11 cellular contexts compared by ENCODE assay signal in genomic region chr9:116153765-116154333, GRCh38. TPM values are rescaled to one million over a fixed set of nuclear protein-coding genes. Genes with fewer than 3 reads are reported as not detected.
DNase-seq lines count a peak whose midpoint lies in the region; FAIRE-seq and TF ChIP-seq lines count a peak whose summit lies in the region.
"Had no signal": no experiment of that assay in that cellular context is flagged by ENCODE, and none has a peak within 500 bp of the region (broad histone marks: within the 10 kb centered on the region; RNA-seq: fewer than 3 reads in every experiment).

A gene with protein sequence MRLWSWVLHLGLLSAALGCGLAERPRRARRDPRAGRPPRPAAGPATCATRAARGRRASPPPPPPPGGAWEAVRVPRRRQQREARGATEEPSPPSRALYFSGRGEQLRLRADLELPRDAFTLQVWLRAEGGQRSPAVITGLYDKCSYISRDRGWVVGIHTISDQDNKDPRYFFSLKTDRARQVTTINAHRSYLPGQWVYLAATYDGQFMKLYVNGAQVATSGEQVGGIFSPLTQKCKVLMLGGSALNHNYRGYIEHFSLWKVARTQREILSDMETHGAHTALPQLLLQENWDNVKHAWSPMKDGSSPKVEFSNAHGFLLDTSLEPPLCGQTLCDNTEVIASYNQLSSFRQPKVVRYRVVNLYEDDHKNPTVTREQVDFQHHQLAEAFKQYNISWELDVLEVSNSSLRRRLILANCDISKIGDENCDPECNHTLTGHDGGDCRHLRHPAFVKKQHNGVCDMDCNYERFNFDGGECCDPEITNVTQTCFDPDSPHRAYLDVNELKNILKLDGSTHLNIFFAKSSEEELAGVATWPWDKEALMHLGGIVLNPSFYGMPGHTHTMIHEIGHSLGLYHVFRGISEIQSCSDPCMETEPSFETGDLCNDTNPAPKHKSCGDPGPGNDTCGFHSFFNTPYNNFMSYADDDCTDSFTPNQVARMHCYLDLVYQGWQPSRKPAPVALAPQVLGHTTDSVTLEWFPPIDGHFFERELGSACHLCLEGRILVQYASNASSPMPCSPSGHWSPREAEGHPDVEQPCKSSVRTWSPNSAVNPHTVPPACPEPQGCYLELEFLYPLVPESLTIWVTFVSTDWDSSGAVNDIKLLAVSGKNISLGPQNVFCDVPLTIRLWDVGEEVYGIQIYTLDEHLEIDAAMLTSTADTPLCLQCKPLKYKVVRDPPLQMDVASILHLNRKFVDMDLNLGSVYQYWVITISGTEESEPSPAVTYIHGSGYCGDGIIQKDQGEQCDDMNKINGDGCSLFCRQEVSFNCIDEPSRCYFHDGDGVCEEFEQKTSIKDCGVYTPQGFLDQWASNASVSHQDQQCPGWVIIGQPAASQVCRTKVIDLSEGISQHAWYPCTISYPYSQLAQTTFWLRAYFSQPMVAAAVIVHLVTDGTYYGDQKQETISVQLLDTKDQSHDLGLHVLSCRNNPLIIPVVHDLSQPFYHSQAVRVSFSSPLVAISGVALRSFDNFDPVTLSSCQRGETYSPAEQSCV (N-terminal part only) (plus strand): TSS chr9:116153791. CDS start chr9:116154173, 382 bp downstream.

- H3K4me3 ChIP-seq in HUES6 (ENCODE audit: low read depth, low read length), result peak within 1 kb of the TSS; percentile 67
- H3K4me3 ChIP-seq in brain microvascular endothelial cell (ENCODE audit: low read depth, low read length), result peak within 1 kb of the TSS; percentile 88
- H3K4me3 ChIP-seq in keratinocyte (ENCODE audit: control insufficient read depth in 2 of 3, extremely low read depth in 1 of 3, insufficient read depth in 2 of 3, low read depth in 1 of 3, low read length in 3 of 3), result peak within 1 kb of the TSS; percentile 55 to 68 (median 65)
- H3K4me3 ChIP-seq in smooth muscle cell, result peak within 1 kb of the TSS; percentile 78

- H3K27me3 Mint-ChIP-seq in CD14-positive monocyte (ENCODE audit: low read depth in 3 of 3), result peaks cover 63 to 84% (median 73%) of the 10 kb centered on the region in 3 donors

- peaks cover 0 to 3% of the 10 kb centered on the region in 2 donors for H3K36me3 Mint-ChIP-seq in CD14-positive monocyte

- peak within 1 kb of the TSS; percentile 68 for H3K9ac ChIP-seq in HUES6 (ENCODE audit: low read length)
- peak within 1 kb of the TSS; percentile 69 for H3K9ac ChIP-seq in keratinocyte (ENCODE audit: control insufficient read depth, extremely low read depth, insufficient read depth, low read length)
- peak within 1 kb of the TSS; percentile 91 for H3K9ac ChIP-seq in smooth muscle cell (ENCODE audit: low read depth)

- peaks cover 0 to 11% (median 5%) of the 10 kb centered on the region in 7 donors for H3K9me3 Mint-ChIP-seq in CD14-positive monocyte

- H3K9me1 ChIP-seq in keratinocyte (ENCODE audit: control insufficient read depth, extremely low read depth, insufficient read depth, low read length), result no peaks in the 10 kb centered on the region

- H3K27me3 ChIP-seq in HUES6 (ENCODE audit: control insufficient read depth, insufficient read depth, low read length) (peaks cover 65% of the 10 kb centered on the region), brain microvascular endothelial cell (replicated peaks) (no peaks in the 10 kb centered on the region), keratinocyte (ENCODE audit: control insufficient read depth, extremely low read depth, insufficient read depth, low read length) (no peaks in the 10 kb centered on the region), smooth muscle cell (ENCODE audit: low read depth) (no peaks in the 10 kb centered on the region)

- no peak for FAIRE-seq in keratinocyte (lab: Jason Lieb, UNC)

- no peaks in the 10 kb centered on the region for H3K79me2 ChIP-seq in keratinocyte (ENCODE audit: control insufficient read depth, insufficient read depth, low read length)
- peaks cover 37% of the 10 kb centered on the region for H3K79me2 ChIP-seq in smooth muscle cell (ENCODE audit: low read depth)

- DNase-seq in brain microvascular endothelial cell (no peak), keratinocyte (ENCODE audit: low read depth, low spot score) (no peak), smooth muscle cell (lab: John Stamatoyannopoulos, UW; ENCODE audit: unreplicated experiment) (no peak), HUDEP-2 (lab: John Stamatoyannopoulos, UW; ENCODE audit: unreplicated experiment in 76 of 76) (no peak), SKM-1 (lab: John Stamatoyannopoulos, UW; ENCODE audit: unreplicated experiment) (no peak), CD14-positive monocyte (ENCODE audit: low spot score) (no peak)
- DNase-seq in activated T-cell treated with anti-CD3 and anti-CD28 coated beads, Interleukin-2, amount 50 U/mL, for 48 hours, result no peak
- DNase-seq: SHP77 treated with DMSO at 0.1 percent for 48 hours; stimulated activated CD4-positive, alpha-beta T cell treated with anti-CD3 and anti-CD28 coated beads, Interleukin-2, amount 100 ng/mL, for 48 hours had no signal

- no peak within 1 kb of the TSS for H3K27ac Mint-ChIP-seq in CD14-positive monocyte

- H3K4me1 Mint-ChIP-seq in CD14-positive monocyte, result no peaks in the 10 kb centered on the region

- H2AFZ ChIP-seq in keratinocyte (ENCODE audit: control insufficient read depth, low read length) (peak within 1 kb of the TSS; percentile 72), smooth muscle cell (ENCODE audit: low read depth) (no peak within 1 kb of the TSS)

- H4K20me1 ChIP-seq in keratinocyte (ENCODE audit: control insufficient read depth, extremely low read depth, insufficient read depth, low read length) (no peaks in the 10 kb centered on the region), smooth muscle cell (ENCODE audit: low read depth) (peaks cover 6% of the 10 kb centered on the region)

- H3K4me3 Mint-ChIP-seq in CD14-positive monocyte, result peak within 1 kb of the TSS in 1 of 2 donors; percentile 89

- no peak for TF ChIP-seq CTCF in brain microvascular endothelial cell (IDR thresholded peaks at IDR 0.05; ENCODE audit: low read depth, low read length, missing control alignments)
- no peak for TF ChIP-seq CTCF in keratinocyte (optimal IDR thresholded peaks at IDR 0.05 in 1 of 3, IDR thresholded peaks at IDR 0.05 in 1 of 3, conservative IDR thresholded peaks at IDR 0.05 in 1 of 3; ENCODE audit: extremely low read depth in 1 of 3, insufficient read depth in 2 of 3, low read length in 3 of 3)
- no peak for TF ChIP-seq CTCF in smooth muscle cell (IDR thresholded peaks at IDR 0.05; ENCODE audit: borderline replicate concordance, insufficient read depth, poor library complexity, severe bottlenecking)
- TF ChIP-seq CTCF in CD14-positive monocyte (IDR thresholded peaks at IDR 0.05), result no peak

- intact Hi-C loops in CD14-positive monocyte (cut with micrococcal nuclease), result no loop called here

- H3K9me3 ChIP-seq in HUES6 (ENCODE audit: control insufficient read depth, insufficient read depth, low read depth, low read length) (no peaks in the 10 kb centered on the region), keratinocyte (ENCODE audit: control insufficient read depth, low read depth, low read length) (no peaks in the 10 kb centered on the region), smooth muscle cell (replicated peaks; ENCODE audit: low read depth) (no peaks in the 10 kb centered on the region)
- H3K9me3 ChIP-seq: body of pancreas had no signal

- 2% methylated on average over 20 of the region's 41 CpGs for WGBS in smooth muscle cell (ENCODE audit: low lambda C conversion rate)

- H3F3A ChIP-seq in smooth muscle cell (ENCODE audit: low read depth), result peaks cover 17% of the 10 kb centered on the region

- in situ Hi-C loops in brain microvascular endothelial cell (cut with HindIII; ENCODE audit: low pct_ligation_motif_present, low sequenced_read_pairs), result no loop called here

- H3K4me1 ChIP-seq in HUES6 (ENCODE audit: control insufficient read depth, insufficient read depth, low read length), result peaks cover 34% of the 10 kb centered on the region
- peaks cover 29% of the 10 kb centered on the region for H3K4me1 ChIP-seq in keratinocyte (ENCODE audit: control insufficient read depth, extremely low read depth, insufficient read depth, low read length)
- peaks cover 35% of the 10 kb centered on the region for H3K4me1 ChIP-seq in smooth muscle cell (ENCODE audit: low read depth)

- peak within 1 kb of the TSS; percentile 83 for H3K4me2 ChIP-seq in keratinocyte (ENCODE audit: control insufficient read depth, extremely low read depth, insufficient read depth, low read depth, low read length)
- peak within 1 kb of the TSS; percentile 99 for H3K4me2 ChIP-seq in smooth muscle cell

- dilution Hi-C loops in keratinocyte (cut with MboI; ENCODE audit: extremely low pct_ligation_motif_present, low sequenced_read_pairs), result no loop called here

- no peaks in the 10 kb centered on the region for H3K36me3 ChIP-seq in HUES6 (ENCODE audit: control insufficient read depth, insufficient read depth, low read length)
- peaks cover 20% of the 10 kb centered on the region for H3K36me3 ChIP-seq in brain microvascular endothelial cell (replicated peaks)
- H3K36me3 ChIP-seq in keratinocyte (ENCODE audit: control insufficient read depth in 2 of 2, extremely low read depth in 1 of 2, insufficient read depth in 2 of 2, low read length in 2 of 2), result no peaks in the 10 kb centered on the region
- H3K36me3 ChIP-seq in smooth muscle cell (ENCODE audit: low read depth), result no peaks in the 10 kb centered on the region

- no peak within 1 kb of the TSS for H3K27ac ChIP-seq in HUES6 (ENCODE audit: low read depth, low read length)
- H3K27ac ChIP-seq in brain microvascular endothelial cell, result peak within 1 kb of the TSS; percentile 97
- H3K27ac ChIP-seq in keratinocyte (ENCODE audit: control insufficient read depth, insufficient read depth, low read length), result peak within 1 kb of the TSS; percentile 33
- peak within 1 kb of the TSS; percentile 98 for H3K27ac ChIP-seq in smooth muscle cell (ENCODE audit: low read depth)

RNA-seq across cellular contexts. Expression of the gene that starts here (rescaled TPM):
- 0.39 to 2.6 TPM (median 0.77 TPM) in 3 replicates for polyA plus RNA-seq in keratinocyte
- polyA plus RNA-seq in keratinocyte (2011; ENCODE audit: low read depth), result 0.07 TPM
- 0.45 and 0.60 TPM in 2 replicates for polyA plus RNA-seq in keratinocyte (2011; cell fraction: cytosol; rRNA removed)
- 2.5 and 2.6 TPM in 2 replicates for polyA plus RNA-seq in keratinocyte (2011; cell fraction: nucleus; rRNA removed)
- polyA plus RNA-seq in keratinocyte (2012; ENCODE audit: low replicate concordance), result 0.04 and 1.9 TPM in 2 replicates
- 2.3 to 10.1 TPM (median 3.2 TPM) in 3 replicates for polyA minus RNA-seq in keratinocyte
- polyA minus RNA-seq in keratinocyte (2011; cell fraction: cytosol; rRNA and poly(A)+ RNA removed), result 1.2 TPM
- polyA minus RNA-seq in keratinocyte (2011; cell fraction: nucleus; rRNA and poly(A)+ RNA removed), result 5.8 and 8.8 TPM in 2 replicates
- total RNA-seq in smooth muscle cell, result 99.2 and 114 TPM in 2 replicates
- polyA plus RNA-seq in smooth muscle cell, result 27.7 and 31.5 TPM in 2 replicates
- not detected for polyA plus RNA-seq in CD14-positive monocyte
